13 cellular contexts compared by ENCODE assay signal in the genomic region with DNA sequence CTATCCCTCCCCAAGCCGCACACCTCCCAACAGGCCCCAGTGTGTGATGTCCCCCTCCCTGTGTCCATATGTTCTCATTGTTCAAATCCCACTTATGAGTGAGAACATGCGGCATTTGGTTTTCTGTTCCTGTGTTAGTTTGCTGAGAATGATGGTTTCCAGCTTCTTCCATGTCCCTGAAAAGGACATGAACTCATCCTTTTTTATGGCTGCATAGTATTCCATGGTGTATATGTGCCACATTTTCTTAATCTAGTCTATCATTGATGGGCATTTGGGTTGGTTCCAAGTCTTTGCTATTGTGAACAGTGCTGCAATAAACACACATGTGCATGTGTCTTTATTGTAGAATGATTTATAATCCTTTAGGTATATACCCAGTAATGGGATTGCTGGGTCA. TPM values are rescaled to one million over a fixed set of nuclear protein-coding genes. Genes with fewer than 3 reads are reported as not detected.
"Had no signal": no experiment of that assay in that cellular context is flagged by ENCODE, and none has a peak within 500 bp of the region (broad histone marks: within the 10 kb centered on the region; RNA-seq: fewer than 3 reads in every experiment).

No MANE protein-coding gene starts in this region.

RNA-seq across cellular contexts. Expression of a gene that starts 12.2 kb away (rescaled TPM):
- total RNA-seq: activated naive CD4-positive, alpha-beta T cell treated with anti-CD3 and anti-CD28 coated beads for 36 hours; activated naive CD4-positive, alpha-beta T cell treated with anti-CD3 and anti-CD28 coated beads, Interleukin-2, amount 50 U/mL, for 72 hours; activated naive CD8-positive, alpha-beta T cell treated with anti-CD3 and anti-CD28 coated beads for 36 hours; activated naive CD8-positive, alpha-beta T cell treated with anti-CD3 and anti-CD28 coated beads, Interleukin-2, amount 10 ng/mL, durations not matched to agents 7 days and 5 days; activated T-cell treated with anti-CD3 and anti-CD28 coated beads, Interleukin-2, amount 50 U/mL, for 72 hours; activated T-helper 1 cell treated with anti-CD3 and anti-CD28 coated beads, Interleukin-12 subunit alpha, Interleukin-12 subunit beta, Interleukin-2, Interleukin-4 antibody, amounts not matched to agents 30 ng/mL and 10 ng/mL and 1 ng/mL, durations not matched to agents 14 hours and 24 hours and 36 hours; activated T-helper 17 cell treated with anti-CD3 and anti-CD28 coated beads, Interleukin-2, amount 50 U/mL, for 72 hours; activated T-helper 2 cell treated with anti-CD3 and anti-CD28 coated beads, Interferon-gamma antibody, Interleukin-2, Interleukin-4, amounts not matched to agents 10 μg/mL and 5 μg/mL and 100 μg/mL, durations not matched to agents 14 hours and 24 hours and 36 hours; aorta; ascending aorta; cardiac muscle cell; cardiac septum; chondrocyte had no signal
- polyA plus RNA-seq: aorta, cardiac muscle cell had no signal
